ENCODE assay signal across 1 cellular context in genomic region chr7:43669286-43670081, GRCh38.
TF ChIP-seq lines count a peak whose summit lies in the region.

No MANE protein-coding gene starts in this region.

TF ChIP-seq in K562, 482 proteins besides CTCF, POLR2A, EP300 and RAD21 (continued from another document):
- peak; percentile 63 for TF ChIP-seq PRDM10 (IDR thresholded peaks at IDR 0.05; ENCODE audit: partially characterized antibody)
- peak; percentile 94 for TF ChIP-seq PKNOX1 (IDR thresholded peaks at IDR 0.05)
- no peak for TF ChIP-seq PTRF (tag; IDR thresholded peaks at IDR 0.05)
- TF ChIP-seq EGR1 (conservative IDR thresholded peaks at IDR 0.05): peak; percentile 43
- TF ChIP-seq CREB1 (IDR thresholded peaks at IDR 0.05): no peak
- TF ChIP-seq CREB1 (CRISPR knock-in tag; IDR thresholded peaks at IDR 0.05): peak; percentile 60
